In genomic region chr20:18001131-18001921, GRCh38 we compare ENCODE assay signal across 7 cellular contexts. TPM values are rescaled to one million over a fixed set of nuclear protein-coding genes. Genes with fewer than 3 reads are reported as not detected.
DNase-seq lines count a peak whose midpoint lies in the region; ATAC-seq and TF ChIP-seq lines count a peak whose summit lies in the region.

No MANE protein-coding gene starts in this region.

- H3K36me3 ChIP-seq in liver (ENCODE audit: control insufficient read depth in 4 of 4, insufficient read depth in 3 of 4, low read depth in 1 of 4, low read length in 3 of 4) (no peaks in the 10 kb centered on the region), upper lobe of right lung (no peaks in the 10 kb centered on the region)

- TF ChIP-seq RAD21 in liver (IDR thresholded peaks at IDR 0.05), result peak; percentile 6 to 46

- H3K9ac ChIP-seq in liver (ENCODE audit: low read depth in 1 of 2, low read length in 2 of 2), result no peak overlapping the region

- peak; percentile 84 for ATAC-seq in upper lobe of right lung
- ATAC-seq in GM21723 (IDR thresholded peaks at IDR 0.05; ENCODE audit: unreplicated experiment), result no peak

- H3K27ac ChIP-seq in liver (ENCODE audit: low read depth in 1 of 2, low read length in 2 of 2), result peak overlapping the region in 1 of 2 donors; percentile 1
- H3K27ac ChIP-seq in upper lobe of right lung, result no peak overlapping the region

- peaks cover 0 to 6% (median 2%) of the 10 kb centered on the region in 4 donors for H3K4me1 ChIP-seq in liver (ENCODE audit: control insufficient read depth in 4 of 4, insufficient read depth in 4 of 4, low read length in 3 of 4)
- H3K4me1 ChIP-seq in upper lobe of right lung, result peaks cover 2% of the 10 kb centered on the region

- H3K4me3 ChIP-seq in LNCaP clone FGC (ENCODE audit: low read depth, low read length), result no peak overlapping the region
- H3K4me3 ChIP-seq in liver (ENCODE audit: low read depth in 1 of 3, low read length in 3 of 3), result no peak overlapping the region
- no peak overlapping the region for H3K4me3 ChIP-seq in upper lobe of right lung

- intact Hi-C loops in upper lobe of right lung (cut with DNase I), result no loop called here

- TF ChIP-seq CTCF in LNCaP clone FGC (IDR thresholded peaks at IDR 0.05; ENCODE audit: control insufficient read depth, extremely low read depth, insufficient read depth), result no peak
- peak; percentile 28 for TF ChIP-seq CTCF in liver (IDR thresholded peaks at IDR 0.05; ENCODE audit: low read depth, low read length, missing input control)
- no peak for TF ChIP-seq CTCF in upper lobe of right lung (IDR thresholded peaks at IDR 0.05)

- H3K9me3 ChIP-seq in liver (ENCODE audit: control insufficient read depth in 4 of 4, low read length in 3 of 4) (no peaks in the 10 kb centered on the region), upper lobe of right lung (no peaks in the 10 kb centered on the region)

- no peaks in the 10 kb centered on the region for H3K27me3 ChIP-seq in liver (ENCODE audit: control insufficient read depth in 4 of 4, insufficient read depth in 4 of 4, low read length in 3 of 4)
- no peaks in the 10 kb centered on the region for H3K27me3 ChIP-seq in upper lobe of right lung

- peak; percentile 41 for DNase-seq in LNCaP clone FGC (ENCODE audit: low read depth)
- DNase-seq in dedifferentiated amniotic fluid mesenchymal stem cell (ENCODE audit: extremely low spot score), result peak; percentile 22
- DNase-seq in upper lobe of right lung, result peak; percentile 80
- no peak for DNase-seq in HuH-7.5 (ENCODE audit: low spot score)
- no peak for DNase-seq in effector CD8-positive, alpha-beta T cell (lab: John Stamatoyannopoulos, UW)

- 61% methylated on average over 10 of the region's 10 CpGs for WGBS in liver

TF ChIP-seq in liver, 16 proteins besides CTCF, POLR2A, EP300 and RAD21:
- no peak for TF ChIP-seq TAF1 (conservative IDR thresholded peaks at IDR 0.05)
- TF ChIP-seq JUND (IDR thresholded peaks at IDR 0.05), result peak; percentile 24 to 53
- TF ChIP-seq, protein P1, sequence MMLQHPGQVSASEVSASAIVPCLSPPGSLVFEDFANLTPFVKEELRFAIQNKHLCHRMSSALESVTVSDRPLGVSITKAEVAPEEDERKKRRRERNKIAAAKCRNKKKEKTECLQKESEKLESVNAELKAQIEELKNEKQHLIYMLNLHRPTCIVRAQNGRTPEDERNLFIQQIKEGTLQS (IDR thresholded peaks at IDR 0.05), result no peak
- peak; percentile 13 for TF ChIP-seq ZBTB33 (IDR thresholded peaks at IDR 0.05)
- peak; percentile 43 for TF ChIP-seq YY1 (IDR thresholded peaks at IDR 0.05)
- TF ChIP-seq HNF4A (conservative IDR thresholded peaks at IDR 0.05), result peak; percentile 49 to 66
- TF ChIP-seq RXRA (IDR thresholded peaks at IDR 0.05), result peak in 1 of 2 donors; percentile 58
- no peak for TF ChIP-seq FOXA1 (IDR thresholded peaks at IDR 0.05)
- TF ChIP-seq SP1 (IDR thresholded peaks at IDR 0.05), result peak; percentile 49
- peak; percentile 79 for TF ChIP-seq MAX (IDR thresholded peaks at IDR 0.05)
- no peak for TF ChIP-seq FOXA2 (IDR thresholded peaks at IDR 0.05)

RNA-seq across cellular contexts. Expression of gene MGME1, which starts 32.5 kb away (rescaled TPM):
- 10 to 100 TPM in 1 of 2 donors, 1 to 10 TPM in 1; 5.9 to 26.8 TPM for total RNA-seq in liver
- 1 to 10 TPM; 4.2 to 7.5 TPM for polyA plus RNA-seq in liver
- total RNA-seq in upper lobe of right lung, result 10.2 TPM

RNA-seq across cellular contexts. Expression of gene SNX5, which starts 32.7 kb away (rescaled TPM):
- total RNA-seq in liver (10 to 100 TPM; 51.6 to 77.8 TPM), upper lobe of right lung (86.6 TPM)
- polyA plus RNA-seq in liver, result 10 to 100 TPM; 32.8 to 40.8 TPM

RNA-seq across cellular contexts. Expression of gene OVOL2, which starts 56.4 kb away (rescaled TPM):
- total RNA-seq in liver, result under 1 TPM in 1 of 2 donors, not detected in 1; 0.17 TPM
- under 1 TPM in 1 of 2 donors, not detected in 1; 0.13 TPM for polyA plus RNA-seq in liver
- 6.7 TPM for total RNA-seq in upper lobe of right lung

Comparison
In these comparisons a context has a peak if more than half of its experiments do, and no peak if none do; other contexts are left out.
1. DNase-seq: peak in LNCaP clone FGC (single experiment), dedifferentiated amniotic fluid mesenchymal stem cell (single experiment) and upper lobe of right lung (single experiment); none in HuH-7.5 (single experiment) and effector CD8-positive, alpha-beta T cell (single experiment).